Comparison of ENCODE assay signal across 1 cellular context in the genomic region with DNA sequence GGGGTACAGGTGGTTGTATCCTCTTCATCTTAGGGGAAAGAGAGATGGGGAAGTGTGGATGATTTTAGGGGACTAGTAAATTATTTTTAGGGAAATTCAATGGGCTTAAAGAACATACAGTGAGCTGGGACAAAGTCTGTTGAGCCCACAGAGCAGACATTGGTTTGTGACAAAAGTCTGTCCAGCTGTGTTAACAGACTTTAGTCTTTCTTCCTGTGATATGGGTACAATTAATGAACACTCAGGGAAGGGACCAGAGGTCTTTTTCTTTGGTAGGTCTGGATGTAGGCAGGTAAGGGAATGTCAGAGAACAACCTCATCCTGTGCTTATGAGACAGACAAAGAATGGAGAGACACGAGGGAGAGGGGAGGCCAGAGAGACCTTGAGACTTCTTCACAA.
TF ChIP-seq lines count a peak whose summit lies in the region.

No MANE protein-coding gene starts in this region.

TF ChIP-seq in K562, 482 proteins besides CTCF, POLR2A, EP300 and RAD21:
- TF ChIP-seq, protein P1, sequence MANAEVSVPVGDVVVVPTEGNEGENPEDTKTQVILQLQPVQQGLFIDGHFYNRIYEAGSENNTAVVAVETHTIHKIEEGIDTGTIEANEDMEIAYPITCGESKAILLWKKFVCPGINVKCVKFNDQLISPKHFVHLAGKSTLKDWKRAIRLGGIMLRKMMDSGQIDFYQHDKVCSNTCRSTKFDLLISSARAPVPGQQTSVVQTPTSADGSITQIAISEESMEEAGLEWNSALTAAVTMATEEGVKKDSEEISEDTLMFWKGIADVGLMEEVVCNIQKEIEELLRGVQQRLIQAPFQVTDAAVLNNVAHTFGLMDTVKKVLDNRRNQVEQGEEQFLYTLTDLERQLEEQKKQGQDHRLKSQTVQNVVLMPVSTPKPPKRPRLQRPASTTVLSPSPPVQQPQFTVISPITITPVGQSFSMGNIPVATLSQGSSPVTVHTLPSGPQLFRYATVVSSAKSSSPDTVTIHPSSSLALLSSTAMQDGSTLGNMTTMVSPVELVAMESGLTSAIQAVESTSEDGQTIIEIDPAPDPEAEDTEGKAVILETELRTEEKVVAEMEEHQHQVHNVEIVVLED (CRISPR knock-in tag; IDR thresholded peaks at IDR 0.05) = no peak
- TF ChIP-seq CREB1 (IDR thresholded peaks at IDR 0.05) (no peak), CREB1 (CRISPR knock-in tag; IDR thresholded peaks at IDR 0.05) (no peak), KAT2B (IDR thresholded peaks at IDR 0.05; ENCODE audit: low read depth, low read length) (no peak), SRF (CRISPR knock-in tag; IDR thresholded peaks at IDR 0.05) (no peak), CBX8 (IDR thresholded peaks at IDR 0.05; ENCODE audit: borderline replicate concordance, extremely low read depth, low read depth, low read length, poor library complexity, severe bottlenecking) (peak; percentile 41), FUS (optimal IDR thresholded peaks at IDR 0.05; ENCODE audit: low read depth, low read length) (no peak), NCOR1 (IDR thresholded peaks at IDR 0.05) (no peak), RBM25 (IDR thresholded peaks at IDR 0.05; ENCODE audit: low read depth, low read length, severe bottlenecking) (peak; percentile 10), ZKSCAN3 (CRISPR knock-in tag; IDR thresholded peaks at IDR 0.05) (no peak), TRIM28 (IDR thresholded peaks at IDR 0.05) (no peak)
- TF ChIP-seq, protein P2, sequence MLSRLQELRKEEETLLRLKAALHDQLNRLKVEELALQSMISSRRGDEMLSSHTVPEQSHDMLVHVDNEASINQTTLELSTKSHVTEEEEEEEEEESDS (CRISPR knock-in tag; IDR thresholded peaks at IDR 0.05) = no peak
